13 cellular contexts compared by ENCODE assay signal in the genomic region with DNA sequence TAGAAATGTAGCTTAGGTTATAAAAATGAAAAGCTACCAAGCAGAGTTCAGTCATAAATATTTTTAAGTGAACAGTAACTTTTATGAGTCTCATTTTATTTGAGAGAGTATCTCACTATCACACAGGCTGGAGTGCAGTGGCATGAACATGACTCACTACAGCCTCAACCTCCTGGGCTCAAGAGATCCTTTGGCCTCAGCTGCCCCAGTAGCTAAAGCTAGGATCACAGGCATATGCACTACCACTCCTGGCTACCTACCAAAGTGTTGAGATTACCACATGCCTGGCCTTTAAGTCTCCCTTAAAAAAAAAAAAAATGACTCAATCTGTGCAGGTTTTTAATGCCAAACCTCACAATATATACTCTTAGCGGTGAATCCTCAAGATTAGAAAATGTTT. TPM values are rescaled to one million over a fixed set of nuclear protein-coding genes. Genes with fewer than 3 reads are reported as not detected.
A peak's percentile ranks its signal among the peaks of the same experiment; 100 is the strongest.
DNase-seq lines count a peak whose midpoint lies in the region; ATAC-seq, FAIRE-seq and TF ChIP-seq lines count a peak whose summit lies in the region.
"Had no signal": no experiment of that assay in that cellular context is flagged by ENCODE, and none has a peak within 500 bp of the region (broad histone marks: within the 10 kb centered on the region; RNA-seq: fewer than 3 reads in every experiment).

No MANE protein-coding gene starts in this region.

- no peaks in the 10 kb centered on the region for H3K9me3 ChIP-seq in small intestine (ENCODE audit: control insufficient read depth, low read depth)

- H3K4me3 ChIP-seq in fibroblast of pulmonary artery (replicated peaks; ENCODE audit: low read depth, low read length) = no peak overlapping the region
- no peak overlapping the region for H3K4me3 ChIP-seq in small intestine (ENCODE audit: low read depth in 1 of 2, low read length in 2 of 2)

- H3K27me3 ChIP-seq in small intestine (ENCODE audit: control insufficient read depth in 2 of 2, insufficient read depth in 2 of 2, low read length in 2 of 2) = no peaks in the 10 kb centered on the region

- no peaks in the 10 kb centered on the region for H3K4me1 ChIP-seq in small intestine (ENCODE audit: control insufficient read depth in 2 of 2, insufficient read depth in 1 of 2, low read depth in 1 of 2, low read length in 1 of 2)

- TF ChIP-seq CTCF in fibroblast of pulmonary artery (IDR thresholded peaks at IDR 0.05; ENCODE audit: low read length, missing control alignments) = no peak

- DNase-seq in GM03348 (ENCODE audit: low spot score) (peak; percentile 48), RKO (ENCODE audit: low spot score) (peak; percentile 26), fibroblast of pulmonary artery (ENCODE audit: low read depth) (peak; percentile 95), small intestine (peak; percentile 46), OCI-M2 (lab: John Stamatoyannopoulos, UW; ENCODE audit: unreplicated experiment) (no peak), NCI-H1105 (lab: John Stamatoyannopoulos, UW) (no peak)
- DNase-seq: activated CD4-positive, alpha-beta T cell treated with anti-CD3 and anti-CD28 coated beads, Interleukin-2, amount 50 U/mL, for 1 hour; NCI-H510A treated with DMSO at 0.1 percent for 48 hours; stimulated activated CD4-positive, alpha-beta T cell treated with anti-CD3 and anti-CD28 coated beads, Interleukin-4, amount 100 ng/mL, for 1 hour had no signal

- H3K27ac ChIP-seq in small intestine (ENCODE audit: low read depth in 1 of 2, low read length in 1 of 2) = no peak overlapping the region

- 77 to 100% (median 92%) methylated on average over 1 of the region's 1 CpG for WGBS in small intestine, 3 donors

- FAIRE-seq in small intestine (lab: Jason Lieb, UNC) = no peak
- FAIRE-seq: endothelial cell of umbilical vein, G401.6, islet of Langerhans had no signal

- ATAC-seq in HG02588 (IDR thresholded peaks at IDR 0.05; ENCODE audit: unreplicated experiment) = no peak

- peaks cover 13 to 16% of the 10 kb centered on the region in 2 donors for H3K36me3 ChIP-seq in small intestine (ENCODE audit: control insufficient read depth in 2 of 2, insufficient read depth in 2 of 2, low read length in 2 of 2)

RNA-seq across cellular contexts. Expression of a gene that starts 34.7 kb away (rescaled TPM):
- 100 to 1,000 TPM in 1 of 3 donors, 10 to 100 TPM in 2; 64.6 to 115 (median 67.3) TPM for polyA plus RNA-seq in small intestine

Comparison
In these comparisons a context has a peak if more than half of its experiments do, and no peak if none do; other contexts are left out.
1. DNase-seq: peak in GM03348 (single experiment), RKO (single experiment), fibroblast of pulmonary artery (single experiment) and small intestine (single experiment); none in OCI-M2 (single experiment) and NCI-H1105 (single experiment).